ENCODE assay signal across 13 cellular contexts in the genomic region with DNA sequence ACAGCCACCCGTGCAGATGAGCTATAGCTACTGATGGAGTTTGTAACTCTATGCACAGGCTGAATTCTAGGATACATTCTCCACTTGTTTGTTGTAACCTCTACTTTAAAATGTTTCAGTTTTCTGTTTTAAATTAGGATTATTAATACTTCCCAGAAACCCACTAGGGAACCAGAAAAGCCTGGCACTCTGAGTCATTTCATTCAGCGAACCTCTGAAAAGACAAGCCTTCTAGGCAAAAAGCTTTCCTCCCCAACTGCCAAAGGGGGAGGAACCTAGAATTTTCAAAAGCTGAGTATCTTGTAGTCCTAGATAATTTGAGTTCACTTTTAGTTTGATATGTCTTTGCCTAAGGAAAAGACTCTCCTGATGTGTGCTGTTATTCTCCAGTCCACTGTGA. TPM values are rescaled to one million over a fixed set of nuclear protein-coding genes. Genes with fewer than 3 reads are reported as not detected.
DNase-seq lines count a peak whose midpoint lies in the region; ATAC-seq, FAIRE-seq and TF ChIP-seq lines count a peak whose summit lies in the region.
"Had no signal": no experiment of that assay in that cellular context is flagged by ENCODE, and none has a peak within 500 bp of the region (broad histone marks: within the 10 kb centered on the region; RNA-seq: fewer than 3 reads in every experiment).

No MANE protein-coding gene starts in this region.

- TF ChIP-seq EP300 in sigmoid colon (IDR thresholded peaks at IDR 0.05): no peak

- H3K4me3 ChIP-seq in SJSA1 (no peak overlapping the region), fibroblast of mammary gland (ENCODE audit: control insufficient read depth, low read depth, low read length) (no peak overlapping the region), sigmoid colon (no peak overlapping the region)
- H3K4me3 ChIP-seq: SJCRH30 had no signal

- no peak for TF ChIP-seq CTCF in CD4-positive, alpha-beta T cell (IDR thresholded peaks at IDR 0.05)
- TF ChIP-seq CTCF in fibroblast of mammary gland (conservative IDR thresholded peaks at IDR 0.05; ENCODE audit: control insufficient read depth, insufficient read depth, low read depth, low read length) (no peak), sigmoid colon (IDR thresholded peaks at IDR 0.05) (no peak)

- no peak overlapping the region for H3K4me3 Mint-ChIP-seq in CD4-positive, alpha-beta T cell

- peaks cover 20% of the 10 kb centered on the region for H3K4me1 ChIP-seq in SJSA1 (replicated peaks)
- peaks cover 0 to 24% (median 14%) of the 10 kb centered on the region in 4 donors for H3K4me1 ChIP-seq in sigmoid colon

- peak overlapping the region; percentile 52 for H3K27ac Mint-ChIP-seq in CD4-positive, alpha-beta T cell

- no peak for FAIRE-seq in HTR-8/SVneo (lab: Jason Lieb, UNC)

- H3K27me3 ChIP-seq in CD4-positive, alpha-beta T cell (ENCODE audit: control insufficient read depth, insufficient read depth, low read length): no peaks in the 10 kb centered on the region
- H3K27me3 ChIP-seq in SJSA1 (replicated peaks) (no peaks in the 10 kb centered on the region), sigmoid colon (no peaks in the 10 kb centered on the region)
- H3K27me3 ChIP-seq: SJCRH30 had no signal

- ATAC-seq in CD4-positive, alpha-beta T cell (ENCODE audit: poor library complexity): no peak
- no peak for ATAC-seq in GM19452 (IDR thresholded peaks at IDR 0.05; ENCODE audit: unreplicated experiment)
- no peak for ATAC-seq in GM21390 (IDR thresholded peaks at IDR 0.05; ENCODE audit: unreplicated experiment)
- no peak for ATAC-seq in HG02678 (IDR thresholded peaks at IDR 0.05; ENCODE audit: unreplicated experiment)

- DNase-seq in CD4-positive, alpha-beta T cell: no peak
- DNase-seq in SJSA1 (ENCODE audit: low read depth in 1 of 2, low spot score in 2 of 2) (peak in 1 of 2 experiments; percentile 51), fibroblast of mammary gland (ENCODE audit: low read depth) (peak; percentile 91), sigmoid colon (no peak), HTR-8/SVneo (ENCODE audit: insufficient read length, low spot score) (no peak)
- DNase-seq: activated CD4-positive, alpha-beta T cell treated with anti-CD3 and anti-CD28 coated beads for 1 hour; activated naive CD4-positive, alpha-beta T cell treated with anti-CD3 and anti-CD28 coated beads, Interleukin-2, amount 50 U/mL, for 16 hours; NCI-H1092; NCI-H69; SJCRH30 had no signal

- 73 to 74% methylated on average over 2 of the region's 2 CpGs for WGBS in sigmoid colon, 2 donors

- intact Hi-C loops in CD4-positive, alpha-beta T cell (cut with DNase I, micrococcal nuclease): no loop called here
- intact Hi-C loops in sigmoid colon (cut with DNase I): no loop called here

- H3K4me1 Mint-ChIP-seq in CD4-positive, alpha-beta T cell (ENCODE audit: low read depth): peaks cover 5% of the 10 kb centered on the region

- no peak for TF ChIP-seq POLR2A in sigmoid colon (IDR thresholded peaks at IDR 0.05)

- no peak overlapping the region for H3K27ac ChIP-seq in CD4-positive, alpha-beta T cell (ENCODE audit: low read depth, low read length)
- peak overlapping the region; percentile 96 for H3K27ac ChIP-seq in SJSA1
- H3K27ac ChIP-seq in sigmoid colon: peak overlapping the region; percentile 19 to 57 (median 36)
- H3K27ac ChIP-seq: SJCRH30 had no signal

- H3K36me3 ChIP-seq in SJSA1: peaks cover 51% of the 10 kb centered on the region
- peaks cover 0 to 57% (median 19%) of the 10 kb centered on the region in 4 donors for H3K36me3 ChIP-seq in sigmoid colon

- H3K27me3 Mint-ChIP-seq in CD4-positive, alpha-beta T cell: no peaks in the 10 kb centered on the region

- H3K36me3 Mint-ChIP-seq in CD4-positive, alpha-beta T cell (ENCODE audit: low read depth): peaks cover 79% of the 10 kb centered on the region

- H3K9me3 Mint-ChIP-seq in CD4-positive, alpha-beta T cell: no peaks in the 10 kb centered on the region

- CTCF ChIA-PET in CD4-positive, alpha-beta T cell (lab: Charles Lee): no interaction called here

- no peaks in the 10 kb centered on the region for H3K9me3 ChIP-seq in CD4-positive, alpha-beta T cell (ENCODE audit: control insufficient read depth, low read length)
- H3K9me3 ChIP-seq in SJSA1 (replicated peaks) (no peaks in the 10 kb centered on the region), sigmoid colon (no peaks in the 10 kb centered on the region)
- H3K9me3 ChIP-seq: SJCRH30 had no signal

- POLR2A ChIA-PET in CD4-positive, alpha-beta T cell (lab: Charles Lee): no interaction called here

RNA-seq across cellular contexts. Expression of a gene that starts 43.2 kb away (rescaled TPM):
- 10 to 100 TPM; 43.2 to 45.6 TPM for total RNA-seq in CD4-positive, alpha-beta T cell
- total RNA-seq in SJSA1 (2014; rRNA removed; shearing (Covaris generic)): 26.3 and 33.8 TPM in 2 replicates
- 10 to 100 TPM; 28.2 to 51.3 (median 46.3) TPM for total RNA-seq in sigmoid colon
- polyA plus RNA-seq in sigmoid colon: 10 to 100 TPM; 11.4 to 22.3 (median 14.6) TPM
